Comparison of ENCODE assay signal across 9 cellular contexts in genomic region chr17:79843475-79843916, GRCh38. TPM values are rescaled to one million over a fixed set of nuclear protein-coding genes. Genes with fewer than 3 reads are reported as not detected.
DNase-seq lines count a peak whose midpoint lies in the region; ATAC-seq and TF ChIP-seq lines count a peak whose summit lies in the region.
"Had no signal": no experiment of that assay in that cellular context is flagged by ENCODE, and none has a peak within 500 bp of the region (broad histone marks: within the 10 kb centered on the region; RNA-seq: fewer than 3 reads in every experiment).

No MANE protein-coding gene starts in this region.

- ATAC-seq in left lung (no peak), HG03039 (IDR thresholded peaks at IDR 0.05; ENCODE audit: unreplicated experiment) (no peak)

- peaks cover 18% of the 10 kb centered on the region for H3K27me3 Mint-ChIP-seq in activated naive CD4-positive, alpha-beta T cell treated with anti-CD3 and anti-CD28 coated beads, Interleukin-2, amount 50 U/mL, for 24 hours

- H3K9ac ChIP-seq in subcutaneous abdominal adipose tissue (ENCODE audit: low read length in 5 of 5) = peak overlapping the region in 4 of 5 donors; percentile 14 to 45 (median 34)

- TF ChIP-seq CTCF in left lung (IDR thresholded peaks at IDR 0.05) = peak in 1 of 2 donors; percentile 11

- H3K27ac ChIP-seq in left lung = peak overlapping the region in 1 of 2 donors; percentile 35
- no peak overlapping the region for H3K27ac ChIP-seq in subcutaneous abdominal adipose tissue (ENCODE audit: low read depth, low read length)

- H3K9me3 Mint-ChIP-seq in activated naive CD4-positive, alpha-beta T cell treated with anti-CD3 and anti-CD28 coated beads, Interleukin-2, amount 50 U/mL, for 24 hours = no peaks in the 10 kb centered on the region

- H3K4me1 Mint-ChIP-seq in activated naive CD4-positive, alpha-beta T cell treated with anti-CD3 and anti-CD28 coated beads, Interleukin-2, amount 50 U/mL, for 24 hours = peaks cover 27% of the 10 kb centered on the region

- no peaks in the 10 kb centered on the region for H3K36me3 ChIP-seq in left lung
- H3K36me3 ChIP-seq in subcutaneous abdominal adipose tissue (ENCODE audit: control insufficient read depth in 5 of 5, insufficient read depth in 5 of 5, low read length in 5 of 5) = no peaks in the 10 kb centered on the region

- no peak overlapping the region for H3K27ac Mint-ChIP-seq in activated naive CD4-positive, alpha-beta T cell treated with anti-CD3 and anti-CD28 coated beads, Interleukin-2, amount 50 U/mL, for 24 hours

- H3K9me3 ChIP-seq in left lung (no peaks in the 10 kb centered on the region), subcutaneous abdominal adipose tissue (ENCODE audit: control insufficient read depth in 5 of 5, low read length in 5 of 5) (no peaks in the 10 kb centered on the region)

- H3K4me3 Mint-ChIP-seq in activated naive CD4-positive, alpha-beta T cell treated with anti-CD3 and anti-CD28 coated beads, Interleukin-2, amount 50 U/mL, for 24 hours = peak overlapping the region; percentile 83

- intact Hi-C loops in left lung (cut with DNase I) = loop anchor here in 1 of 2 donors (5.0 kb wide), 1 partner anchor 36 kb away; no protein-coding TSS in a partner anchor

- H3K27me3 ChIP-seq in left lung = peaks cover 36 to 90% of the 10 kb centered on the region in 2 donors
- peaks cover 23 to 32% (median 26%) of the 10 kb centered on the region in 5 donors for H3K27me3 ChIP-seq in subcutaneous abdominal adipose tissue (ENCODE audit: control insufficient read depth in 5 of 5, insufficient read depth in 4 of 5, low read length in 5 of 5)

- H3K4me3 ChIP-seq in left lung (peak overlapping the region; percentile 47 to 48), subcutaneous abdominal adipose tissue (ENCODE audit: low read depth in 1 of 5, low read length in 5 of 5) (peak overlapping the region in 4 of 5 donors; percentile 59 to 71 (median 66))

- H3K4me1 ChIP-seq in left lung (peaks cover 34 to 59% of the 10 kb centered on the region in 2 donors), subcutaneous abdominal adipose tissue (ENCODE audit: control insufficient read depth in 5 of 5, insufficient read depth in 5 of 5, low read length in 5 of 5) (peaks cover 0 to 63% (median 51%) of the 10 kb centered on the region in 5 donors)

- DNase-seq in DMS79 (lab: John Stamatoyannopoulos, UW) = peak; percentile 8
- no peak for DNase-seq in DMS79 treated with DMSO at 0.1 percent for 48 hours (lab: John Stamatoyannopoulos, UW)
- no peak for DNase-seq in left lung
- no peak for DNase-seq in NCI-H69 (lab: John Stamatoyannopoulos, UW)
- no peak for DNase-seq in GM03348 (ENCODE audit: low spot score)
- DNase-seq: activated effector memory CD4-positive, alpha-beta T cell treated with Interleukin-2 at 50 U/mL for 16 hours had no signal

- H3K36me3 Mint-ChIP-seq in activated naive CD4-positive, alpha-beta T cell treated with anti-CD3 and anti-CD28 coated beads, Interleukin-2, amount 50 U/mL, for 24 hours = no peaks in the 10 kb centered on the region

RNA-seq across cellular contexts. Expression of gene CBX4, which starts 4.3 kb away (rescaled TPM):
- total RNA-seq in left lung = 10 to 100 TPM; 20.9 to 22.3 TPM

RNA-seq across cellular contexts. Expression of gene CBX8, which starts 46.6 kb away (rescaled TPM):
- 1 to 10 TPM; 7.3 to 7.9 TPM for total RNA-seq in left lung
